8 cellular contexts compared by ENCODE assay signal in genomic region chr1:211257831-211258225, GRCh38. TPM values are rescaled to one million over a fixed set of nuclear protein-coding genes. Genes with fewer than 3 reads are reported as not detected.
A peak's percentile ranks its signal among the peaks of the same experiment; 100 is the strongest.
DNase-seq lines count a peak whose midpoint lies in the region; ATAC-seq and TF ChIP-seq lines count a peak whose summit lies in the region.

No MANE protein-coding gene starts in this region.

- TF ChIP-seq CTCF in AG04450 (IDR thresholded peaks at IDR 0.05; ENCODE audit: low read depth, low read length) (no peak), coronary artery (IDR thresholded peaks at IDR 0.05) (no peak)

- H3K27me3 ChIP-seq in AG04450 (ENCODE audit: control insufficient read depth, insufficient read depth, low read length) (no peaks in the 10 kb centered on the region), Karpas-422 (ENCODE audit: low read length) (no peaks in the 10 kb centered on the region), muscle layer of duodenum (ENCODE audit: low read depth, low read length) (no peaks in the 10 kb centered on the region)

- DNase-seq in AG04450 (ENCODE audit: low read depth, low spot score) (no peak), Karpas-422 (no peak), coronary artery (ENCODE audit: low spot score) (no peak), epidermal melanocyte (ENCODE audit: insufficient read length, low spot score) (no peak), activated gamma-delta T cell (lab: John Stamatoyannopoulos, UW) (no peak)

- peaks cover 34% of the 10 kb centered on the region for H3K79me2 ChIP-seq in Karpas-422 (ENCODE audit: low read length)

- H4K20me1 ChIP-seq in Karpas-422 (ENCODE audit: insufficient read depth, low read depth, low read length): no peaks in the 10 kb centered on the region

- H3K27ac ChIP-seq in AG04450 (ENCODE audit: low read depth, low read length) (peak overlapping the region; percentile 93), Karpas-422 (ENCODE audit: low read length) (peak overlapping the region; percentile 94; the same call in 1 of the 2 replicates), coronary artery (peak overlapping the region; percentile 94 to 100), muscle layer of duodenum (ENCODE audit: low read length) (peak overlapping the region; percentile 98)

- CTCF ChIA-PET in AG04450 (lab: Charles Lee): interaction anchor here (0.7 to 2.6 kb wide), 12 partner anchors 8 to 836 kb away, joined by 3 to 9 read pairs (median 4); no protein-coding TSS in a partner anchor

- no peaks in the 10 kb centered on the region for H3K9me2 ChIP-seq in Karpas-422 (replicated peaks; ENCODE audit: insufficient read depth, low read length)

- POLR2A ChIA-PET in AG04450 (lab: Yijun Ruan, JAX): no interaction called here

- H3K4me1 ChIP-seq in Karpas-422 (ENCODE audit: low read length) (peaks cover 14% of the 10 kb centered on the region), muscle layer of duodenum (ENCODE audit: control insufficient read depth in 1 of 2, insufficient read depth in 2 of 2, low read length in 2 of 2) (peaks cover 16 to 20% of the 10 kb centered on the region in 2 donors)

- peak overlapping the region; percentile 71 for H3K4me3 ChIP-seq in AG04450 (ENCODE audit: low read depth, low read length)
- peak overlapping the region; percentile 90 for H3K4me3 ChIP-seq in Karpas-422 (ENCODE audit: low read length)
- peak overlapping the region; percentile 99 for H3K4me3 ChIP-seq in coronary artery
- peak overlapping the region; percentile 71 to 96 for H3K4me3 ChIP-seq in muscle layer of duodenum (ENCODE audit: low read depth in 1 of 2, low read length in 2 of 2)

- no peaks in the 10 kb centered on the region for H3K9me3 ChIP-seq in AG04450 (ENCODE audit: control insufficient read depth, insufficient read depth, low read length)
- H3K9me3 ChIP-seq in Karpas-422 (ENCODE audit: low read length): no peaks in the 10 kb centered on the region
- no peaks in the 10 kb centered on the region for H3K9me3 ChIP-seq in muscle layer of duodenum (ENCODE audit: control insufficient read depth in 1 of 2, low read length in 2 of 2)

- H3K9ac ChIP-seq in Karpas-422 (ENCODE audit: low read length): peak overlapping the region; percentile 100

- peak overlapping the region; percentile 99 for H3K4me2 ChIP-seq in Karpas-422 (ENCODE audit: low read depth, low read length, poor library complexity, severe bottlenecking)

- peak overlapping the region; percentile 87; the same call in 1 of the 2 replicates for H2AFZ ChIP-seq in Karpas-422 (ENCODE audit: low read length)

- ATAC-seq in HG03045 (IDR thresholded peaks at IDR 0.05; ENCODE audit: unreplicated experiment) (no peak), GM21825 (IDR thresholded peaks at IDR 0.05; ENCODE audit: unreplicated experiment) (no peak)

- H3K36me3 ChIP-seq in Karpas-422 (ENCODE audit: insufficient read depth, low read length): peaks cover 8% of the 10 kb centered on the region; the same call in 1 of the 2 replicates
- no peaks in the 10 kb centered on the region for H3K36me3 ChIP-seq in muscle layer of duodenum (ENCODE audit: control insufficient read depth in 1 of 2, insufficient read depth in 2 of 2, low read length in 2 of 2)

RNA-seq across cellular contexts. Expression of gene RCOR3, which starts 1.3 kb away (rescaled TPM):
- 33.8 and 39.2 TPM in 2 replicates for polyA plus RNA-seq in AG04450 (2011; rRNA removed)
- polyA minus RNA-seq in AG04450 (2011; rRNA and poly(A)+ RNA removed): 54.7 and 57.0 TPM in 2 replicates
- 43.0 TPM in 2 replicates for total RNA-seq in Karpas-422 (2014; rRNA removed; shearing (Covaris generic); ENCODE audit: low replicate concordance)
